In genomic region chr1:1778827-1779675, GRCh38 we compare ENCODE assay signal across 8 cellular contexts. TPM values are rescaled to one million over a fixed set of nuclear protein-coding genes. Genes with fewer than 3 reads are reported as not detected.
DNase-seq lines count a peak whose midpoint lies in the region; ATAC-seq and TF ChIP-seq lines count a peak whose summit lies in the region.

No MANE protein-coding gene starts in this region.

- H3K27ac ChIP-seq in thoracic aorta = peak overlapping the region in 1 of 2 donors; percentile 53

- intact Hi-C loops in CD14-positive monocyte (cut with micrococcal nuclease) = loop anchor here in 1 of 2 donors (2.0 to 5.0 kb wide), 2 partner anchors 14 to 113 kb away; partner anchors contain the start of gene GNB1

- peak overlapping the region; percentile 97 to 99 for H3K4me3 Mint-ChIP-seq in CD14-positive monocyte
- peak overlapping the region; percentile 67 for H3K4me3 Mint-ChIP-seq in activated T-cell treated with anti-CD3 and anti-CD28 coated beads, Interleukin-2, amount 50 U/mL, for 24 hours

- TF ChIP-seq CTCF in CD14-positive monocyte (IDR thresholded peaks at IDR 0.05) (peak; percentile 41), fibroblast of the aortic adventitia (IDR thresholded peaks at IDR 0.05; ENCODE audit: insufficient read depth, low read length) (no peak), omental fat pad (IDR thresholded peaks at IDR 0.05) (no peak), thoracic aorta (IDR thresholded peaks at IDR 0.05) (no peak)

- H3K36me3 ChIP-seq in NT2/D1 (ENCODE audit: insufficient read depth, insufficient read length, low read length) (peaks cover 16% of the 10 kb centered on the region), thoracic aorta (no peaks in the 10 kb centered on the region)

- peak; percentile 92 for DNase-seq in CD14-positive monocyte (ENCODE audit: low spot score)
- peak; percentile 44 for DNase-seq in NT2/D1 (ENCODE audit: low read depth, low spot score)
- peak; percentile 83 for DNase-seq in activated T-cell treated with anti-CD3 and anti-CD28 coated beads, Interleukin-2, amount 50 U/mL, for 24 hours
- DNase-seq in fibroblast of the aortic adventitia (ENCODE audit: low read depth) = no peak
- peak; percentile 57 for DNase-seq in omental fat pad (ENCODE audit: low spot score)
- no peak for DNase-seq in thoracic aorta (ENCODE audit: low spot score)

- H3K4me3 ChIP-seq in NT2/D1 (ENCODE audit: insufficient read length, low read depth) (peak overlapping the region; percentile 92), fibroblast of the aortic adventitia (ENCODE audit: low read depth, low read length) (peak overlapping the region; percentile 71), thoracic aorta (peak overlapping the region; percentile 74)

- peak overlapping the region; percentile 98 for H3K9ac ChIP-seq in NT2/D1 (ENCODE audit: insufficient read length, low read depth)

- ATAC-seq in GM19035 (IDR thresholded peaks at IDR 0.05; ENCODE audit: unreplicated experiment) (peak; percentile 66), HG03280 (IDR thresholded peaks at IDR 0.05; ENCODE audit: unreplicated experiment) (peak; percentile 68), omental fat pad (ENCODE audit: low FRiP score) (peak; percentile 46), thoracic aorta (ENCODE audit: insufficient number of reproducible peaks, low FRiP score, low read depth) (no peak)

- peak overlapping the region; percentile 99 to 100 (median 100) for H3K27ac Mint-ChIP-seq in CD14-positive monocyte
- H3K27ac Mint-ChIP-seq in activated T-cell treated with anti-CD3 and anti-CD28 coated beads, Interleukin-2, amount 50 U/mL, for 24 hours = peak overlapping the region; percentile 89

- H3K27me3 ChIP-seq in NT2/D1 (ENCODE audit: insufficient read depth, insufficient read length) (no peaks in the 10 kb centered on the region), thoracic aorta (replicated peaks; ENCODE audit: insufficient read depth) (no peaks in the 10 kb centered on the region)

- peaks cover 0 to 2% (median 0%) of the 10 kb centered on the region in 7 donors for H3K9me3 Mint-ChIP-seq in CD14-positive monocyte
- no peaks in the 10 kb centered on the region for H3K9me3 Mint-ChIP-seq in activated T-cell treated with anti-CD3 and anti-CD28 coated beads, Interleukin-2, amount 50 U/mL, for 24 hours

- H3K9me3 ChIP-seq in NT2/D1 (ENCODE audit: insufficient read depth, low read length) (no peaks in the 10 kb centered on the region), thoracic aorta (no peaks in the 10 kb centered on the region)

- peaks cover 12 to 39% of the 10 kb centered on the region in 2 donors for H3K36me3 Mint-ChIP-seq in CD14-positive monocyte
- H3K36me3 Mint-ChIP-seq in activated T-cell treated with anti-CD3 and anti-CD28 coated beads, Interleukin-2, amount 50 U/mL, for 24 hours (ENCODE audit: low read depth) = peaks cover 39% of the 10 kb centered on the region

- H3K27me3 Mint-ChIP-seq in CD14-positive monocyte (ENCODE audit: low read depth in 3 of 3) = peaks cover 0 to 7% (median 0%) of the 10 kb centered on the region in 3 donors
- H3K27me3 Mint-ChIP-seq in activated T-cell treated with anti-CD3 and anti-CD28 coated beads, Interleukin-2, amount 50 U/mL, for 24 hours = no peaks in the 10 kb centered on the region

- H3K4me1 Mint-ChIP-seq in CD14-positive monocyte = peaks cover 70% of the 10 kb centered on the region
- peaks cover 73% of the 10 kb centered on the region for H3K4me1 Mint-ChIP-seq in activated T-cell treated with anti-CD3 and anti-CD28 coated beads, Interleukin-2, amount 50 U/mL, for 24 hours (ENCODE audit: low read depth)

- peaks cover 31% of the 10 kb centered on the region for H3K4me1 ChIP-seq in NT2/D1 (ENCODE audit: insufficient read depth, insufficient read length)
- H3K4me1 ChIP-seq in thoracic aorta (ENCODE audit: control insufficient read depth in 1 of 2, low read depth in 2 of 2) = peaks cover 57 to 74% of the 10 kb centered on the region in 2 donors

RNA-seq across cellular contexts. Expression of gene NADK, which starts 0.8 kb away (rescaled TPM):
- 100 to 1,000 TPM; 175 to 235 TPM for polyA plus RNA-seq in CD14-positive monocyte
- total RNA-seq in fibroblast of the aortic adventitia (ENCODE audit: low replicate concordance) (38.6 and 45.6 TPM in 2 replicates), omental fat pad (100 to 1,000 TPM in 3 of 4 donors, 10 to 100 TPM in 1; 97.2 to 136 (median 114) TPM), thoracic aorta (100 to 1,000 TPM in 1 of 2 donors, 10 to 100 TPM in 1; 91.9 to 110 TPM)

RNA-seq across cellular contexts. Expression of gene CDK11A, which starts 54.9 kb away (rescaled TPM):
- polyA plus RNA-seq in CD14-positive monocyte = 10 to 100 TPM in 1 of 2 donors, 1 to 10 TPM in 1; 4.4 to 13.3 TPM
- 9.8 and 26.5 TPM in 2 replicates for total RNA-seq in fibroblast of the aortic adventitia (ENCODE audit: low replicate concordance)
- total RNA-seq in omental fat pad = 10 to 100 TPM; 25.0 to 77.7 (median 39.0) TPM
- total RNA-seq in thoracic aorta = 10 to 100 TPM; 56.3 to 56.7 TPM

Comparison
In these comparisons a context has a peak if more than half of its experiments do, and no peak if none do; other contexts are left out.
1. DNase-seq: peak in CD14-positive monocyte (single experiment), NT2/D1 (single experiment), activated T-cell treated with anti-CD3 and anti-CD28 coated beads, Interleukin-2, amount 50 U/mL, for 24 hours (single experiment) and omental fat pad (single experiment); none in fibroblast of the aortic adventitia (single experiment) and thoracic aorta (single experiment).
2. Peak in every context shown above with its lines, with median percentiles within 50 percentile points of each other: H3K4me3 ChIP-seq.